Comparison of ENCODE assay signal across 8 cellular contexts in the genomic region with DNA sequence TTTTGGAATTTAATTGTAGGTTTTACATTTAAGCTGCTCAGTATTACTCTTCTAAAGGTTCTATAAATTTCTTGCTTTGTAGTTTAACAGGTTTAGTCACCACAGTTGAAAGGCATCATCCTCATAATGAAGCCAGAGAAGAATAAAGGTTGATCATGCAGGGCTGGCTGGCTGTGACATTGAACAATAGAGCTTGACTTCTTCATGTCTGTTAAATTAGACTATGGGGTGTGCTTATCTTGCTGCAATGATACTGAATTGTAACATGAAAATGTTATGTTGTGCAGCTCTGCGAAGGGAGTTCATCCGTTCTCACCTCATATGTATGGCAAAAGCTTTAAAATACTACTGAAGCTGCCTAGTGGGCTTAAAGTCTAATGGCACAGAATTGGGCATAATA.
"Had no signal": no experiment of that assay in that cellular context is flagged by ENCODE, and none has a peak within 500 bp of the region (broad histone marks: within the 10 kb centered on the region; RNA-seq: fewer than 3 reads in every experiment).

No MANE protein-coding gene starts in this region.

- H3K9me3 Mint-ChIP-seq: IgD-negative memory B cell had no signal

- H3K4me3 Mint-ChIP-seq: H9, IgD-negative memory B cell had no signal

- DNase-seq: GM23248, H9, HCEC 1CT, KBM-7 had no signal

- H3K27me3 Mint-ChIP-seq: IgD-negative memory B cell had no signal

- H3K27ac ChIP-seq: GM23248, HL-60, KMS-11 had no signal

- ATAC-seq: HepG2 had no signal

- FAIRE-seq: HepG2 had no signal

- H3K4me2 ChIP-seq: KMS-11 had no signal

- H3K4me3 ChIP-seq: GM23248 had no signal

- H2AFZ ChIP-seq: GM23248 had no signal

- H3K27ac Mint-ChIP-seq: IgD-negative memory B cell had no signal
